ENCODE assay signal across 8 cellular contexts in the genomic region with DNA sequence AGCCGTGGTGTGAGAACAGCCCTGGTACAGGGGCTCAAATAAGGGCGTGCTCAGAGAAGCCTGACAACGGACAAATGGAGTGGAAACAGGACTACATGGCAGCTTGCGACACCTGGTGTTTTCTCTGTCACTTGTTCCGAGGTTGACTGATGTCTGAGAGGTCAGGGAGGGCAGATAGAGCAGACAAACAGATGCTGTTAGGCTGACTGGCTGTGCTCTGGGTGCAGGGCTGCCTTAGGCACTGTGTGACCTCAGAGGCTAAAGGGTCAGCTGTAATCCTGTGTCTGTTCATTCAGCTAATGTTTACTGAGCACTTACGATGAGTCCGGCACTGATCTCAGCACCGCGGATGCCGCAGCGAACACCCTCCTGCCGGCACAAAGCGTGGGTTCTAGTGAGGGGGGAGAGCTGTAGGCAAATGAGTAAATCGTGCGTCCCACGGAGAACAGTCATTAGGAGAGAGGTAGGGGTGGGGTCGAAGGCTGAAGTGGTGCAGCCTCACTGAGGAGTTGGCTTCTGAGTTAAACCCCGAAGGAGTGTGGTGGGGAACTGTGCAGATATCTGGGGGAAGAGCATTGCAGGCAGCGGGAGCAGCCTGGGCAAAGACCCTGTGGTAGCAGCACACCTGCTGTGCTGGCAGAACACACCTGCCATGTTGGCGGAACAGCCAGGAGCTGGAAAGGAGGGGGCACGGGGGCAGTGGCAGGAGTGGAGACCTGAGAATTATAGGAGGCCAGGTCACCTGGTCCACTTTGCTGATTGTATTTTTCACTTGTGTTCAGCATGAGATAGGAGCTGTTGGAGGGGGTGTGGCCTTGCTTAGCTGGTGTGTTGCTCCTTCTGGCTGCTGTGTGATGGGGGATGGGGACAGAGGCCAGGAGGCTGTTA. TPM values are rescaled to one million over a fixed set of nuclear protein-coding genes. Genes with fewer than 3 reads are reported as not detected.
DNase-seq lines count a peak whose midpoint lies in the region; ATAC-seq and TF ChIP-seq lines count a peak whose summit lies in the region.

No MANE protein-coding gene starts in this region.

- no peak overlapping the region for H3K4me3 ChIP-seq in liver (ENCODE audit: low read depth in 1 of 3, low read length in 3 of 3)

- peaks cover 0 to 2% (median 1%) of the 10 kb centered on the region in 3 donors for H3K27me3 Mint-ChIP-seq in immature natural killer cell (ENCODE audit: low read depth in 3 of 3)
- H3K27me3 Mint-ChIP-seq in HFFc6 (ENCODE audit: insufficient read depth): peaks cover 1% of the 10 kb centered on the region

- no peaks in the 10 kb centered on the region for H3K27me3 ChIP-seq in liver (ENCODE audit: control insufficient read depth in 4 of 4, insufficient read depth in 4 of 4, low read length in 3 of 4)

- H3K27ac Mint-ChIP-seq in immature natural killer cell: no peak overlapping the region
- no peak overlapping the region for H3K27ac Mint-ChIP-seq in HFFc6

- H3K9me3 ChIP-seq in liver (ENCODE audit: control insufficient read depth in 4 of 4, low read length in 3 of 4): no peaks in the 10 kb centered on the region

- H3K36me3 Mint-ChIP-seq in immature natural killer cell (no peaks in the 10 kb centered on the region), HFFc6 (ENCODE audit: low read depth) (peaks cover 8% of the 10 kb centered on the region)

- H3K9ac ChIP-seq in liver (ENCODE audit: low read depth in 1 of 2, low read length in 2 of 2): no peak overlapping the region

- H3K9me3 Mint-ChIP-seq in immature natural killer cell (no peaks in the 10 kb centered on the region), HFFc6 (no peaks in the 10 kb centered on the region)

- WGBS in liver: 53% methylated on average over 21 of the region's 21 CpGs

- TF ChIP-seq CTCF in liver (IDR thresholded peaks at IDR 0.05; ENCODE audit: low read depth, low read length, missing input control) (peak; percentile 25), HFFc6 (IDR thresholded peaks at IDR 0.05) (no peak)

- H3K27ac ChIP-seq in liver (ENCODE audit: low read depth in 1 of 2, low read length in 2 of 2): peak overlapping the region; percentile 0 to 32

- peaks cover 12 to 48% (median 40%) of the 10 kb centered on the region in 4 donors for H3K36me3 ChIP-seq in liver (ENCODE audit: control insufficient read depth in 4 of 4, insufficient read depth in 3 of 4, low read depth in 1 of 4, low read length in 3 of 4)

- H3K4me1 Mint-ChIP-seq in immature natural killer cell (no peaks in the 10 kb centered on the region), HFFc6 (ENCODE audit: low read depth) (no peaks in the 10 kb centered on the region)

- DNase-seq in HuH-7 (ENCODE audit: low spot score) (peak; percentile 79), NCI-H524 treated with DMSO at 0.1 percent for 48 hours (lab: John Stamatoyannopoulos, UW) (no peak), KG1 (lab: John Stamatoyannopoulos, UW) (no peak), immature natural killer cell (no peak), HFFc6 (no peak)

- ATAC-seq in GM18511 (IDR thresholded peaks at IDR 0.05; ENCODE audit: unreplicated experiment): peak; percentile 95
- peak; percentile 89 for ATAC-seq in GM21576 (IDR thresholded peaks at IDR 0.05; ENCODE audit: unreplicated experiment)

- peaks cover 5 to 30% (median 20%) of the 10 kb centered on the region in 4 donors for H3K4me1 ChIP-seq in liver (ENCODE audit: control insufficient read depth in 4 of 4, insufficient read depth in 4 of 4, low read length in 3 of 4)

- H3K4me3 Mint-ChIP-seq in immature natural killer cell (no peak overlapping the region), HFFc6 (no peak overlapping the region)

- TF ChIP-seq RAD21 in liver (IDR thresholded peaks at IDR 0.05): peak; percentile 75 to 77

TF ChIP-seq in liver, 16 proteins besides CTCF, POLR2A, EP300 and RAD21:
- TF ChIP-seq ZBTB33 (IDR thresholded peaks at IDR 0.05): no peak
- peak; percentile 88 to 90 for TF ChIP-seq JUND (IDR thresholded peaks at IDR 0.05)
- peak in 1 of 2 donors; percentile 56 for TF ChIP-seq EGR1 (IDR thresholded peaks at IDR 0.05; ENCODE audit: low read depth in 2 of 2)
- TF ChIP-seq FOXA1 (IDR thresholded peaks at IDR 0.05): peak; percentile 75
- TF ChIP-seq GABPA (IDR thresholded peaks at IDR 0.05 in 1 of 2, conservative IDR thresholded peaks at IDR 0.05 in 1 of 2): no peak
- TF ChIP-seq ATF3 (IDR thresholded peaks at IDR 0.05): no peak
- TF ChIP-seq YY1 (IDR thresholded peaks at IDR 0.05): peak; percentile 52
- peak; percentile 93 for TF ChIP-seq SP1 (IDR thresholded peaks at IDR 0.05)
- no peak for TF ChIP-seq HNF4G (IDR thresholded peaks at IDR 0.05)
- peak; percentile 82 for TF ChIP-seq FOXA2 (IDR thresholded peaks at IDR 0.05)
- no peak for TF ChIP-seq MAX (IDR thresholded peaks at IDR 0.05)
- peak; percentile 96 to 97 for TF ChIP-seq RXRA (IDR thresholded peaks at IDR 0.05)
- no peak for TF ChIP-seq TAF1 (conservative IDR thresholded peaks at IDR 0.05)
- TF ChIP-seq HNF4A (conservative IDR thresholded peaks at IDR 0.05): peak; percentile 79 to 86
- peak; percentile 16 for TF ChIP-seq REST (IDR thresholded peaks at IDR 0.05)
- peak; percentile 91 for TF ChIP-seq NR2F2 (IDR thresholded peaks at IDR 0.05)
TF ChIP-seq in liver: peak in this region for 10.

RNA-seq across cellular contexts. Expression of gene GPT2, which starts 35.0 kb away (rescaled TPM):
- 10 to 100 TPM in 1 of 2 donors, 1 to 10 TPM in 1; 6.8 to 54.3 TPM for total RNA-seq in liver
- 10 to 100 TPM; 39.8 to 78.3 TPM for polyA plus RNA-seq in liver
- under 1 TPM in 2 of 3 donors, not detected in 1; 0.48 to 0.62 TPM for polyA plus RNA-seq in immature natural killer cell
- 10 to 100 TPM; 11.5 to 17.4 (median 14.0) TPM for total RNA-seq in HFFc6 (2021; fragmentation: NEBNext Ultra II Directional; extraction: Animal tissue kit (Norgen Biotek cat#: 25700))

RNA-seq across cellular contexts. Expression of gene DNAJA2, which starts 54.3 kb away (rescaled TPM):
- total RNA-seq in liver: 10 to 100 TPM; 22.7 to 32.8 TPM
- polyA plus RNA-seq in liver: 10 to 100 TPM; 23.9 to 27.1 TPM
- polyA plus RNA-seq in immature natural killer cell: 10 to 100 TPM; 49.1 to 67.1 (median 57.4) TPM
- 10 to 100 TPM; 64.2 to 80.3 (median 72.5) TPM for total RNA-seq in HFFc6 (2021; fragmentation: NEBNext Ultra II Directional; extraction: Animal tissue kit (Norgen Biotek cat#: 25700))
